ENCODE assay signal across 1 cellular context in the genomic region with DNA sequence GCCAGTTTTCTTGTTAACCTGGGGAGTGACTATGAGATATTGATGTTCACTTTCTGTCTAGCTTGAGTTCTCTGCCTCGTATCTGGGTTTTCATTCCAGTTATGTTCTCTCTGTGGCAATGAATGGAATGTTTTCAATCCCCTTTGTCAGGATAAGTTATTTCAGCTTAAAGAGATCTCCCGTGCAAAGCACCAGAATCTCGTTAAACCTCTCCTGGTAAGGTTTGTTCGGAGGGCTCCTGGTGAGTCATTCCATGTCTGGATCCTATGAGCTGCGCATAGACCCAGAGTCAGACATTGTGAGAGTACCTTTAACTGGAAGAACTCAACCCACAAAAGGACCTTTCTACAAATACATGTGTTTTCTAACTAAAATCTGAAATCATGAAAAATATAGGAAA.
TF ChIP-seq lines count a peak whose summit lies in the region.

No MANE protein-coding gene starts in this region.

TF ChIP-seq in GM23338, 12 proteins besides CTCF, POLR2A, EP300 and RAD21:
- no peak for TF ChIP-seq JUNB (IDR thresholded peaks at IDR 0.05; ENCODE audit: unreplicated experiment)
- TF ChIP-seq NANOG (IDR thresholded peaks at IDR 0.05; ENCODE audit: borderline replicate concordance): no peak
- TF ChIP-seq ZNF462 (CRISPR knock-in tag; IDR thresholded peaks at IDR 0.05): no peak
- TF ChIP-seq, protein P1, sequence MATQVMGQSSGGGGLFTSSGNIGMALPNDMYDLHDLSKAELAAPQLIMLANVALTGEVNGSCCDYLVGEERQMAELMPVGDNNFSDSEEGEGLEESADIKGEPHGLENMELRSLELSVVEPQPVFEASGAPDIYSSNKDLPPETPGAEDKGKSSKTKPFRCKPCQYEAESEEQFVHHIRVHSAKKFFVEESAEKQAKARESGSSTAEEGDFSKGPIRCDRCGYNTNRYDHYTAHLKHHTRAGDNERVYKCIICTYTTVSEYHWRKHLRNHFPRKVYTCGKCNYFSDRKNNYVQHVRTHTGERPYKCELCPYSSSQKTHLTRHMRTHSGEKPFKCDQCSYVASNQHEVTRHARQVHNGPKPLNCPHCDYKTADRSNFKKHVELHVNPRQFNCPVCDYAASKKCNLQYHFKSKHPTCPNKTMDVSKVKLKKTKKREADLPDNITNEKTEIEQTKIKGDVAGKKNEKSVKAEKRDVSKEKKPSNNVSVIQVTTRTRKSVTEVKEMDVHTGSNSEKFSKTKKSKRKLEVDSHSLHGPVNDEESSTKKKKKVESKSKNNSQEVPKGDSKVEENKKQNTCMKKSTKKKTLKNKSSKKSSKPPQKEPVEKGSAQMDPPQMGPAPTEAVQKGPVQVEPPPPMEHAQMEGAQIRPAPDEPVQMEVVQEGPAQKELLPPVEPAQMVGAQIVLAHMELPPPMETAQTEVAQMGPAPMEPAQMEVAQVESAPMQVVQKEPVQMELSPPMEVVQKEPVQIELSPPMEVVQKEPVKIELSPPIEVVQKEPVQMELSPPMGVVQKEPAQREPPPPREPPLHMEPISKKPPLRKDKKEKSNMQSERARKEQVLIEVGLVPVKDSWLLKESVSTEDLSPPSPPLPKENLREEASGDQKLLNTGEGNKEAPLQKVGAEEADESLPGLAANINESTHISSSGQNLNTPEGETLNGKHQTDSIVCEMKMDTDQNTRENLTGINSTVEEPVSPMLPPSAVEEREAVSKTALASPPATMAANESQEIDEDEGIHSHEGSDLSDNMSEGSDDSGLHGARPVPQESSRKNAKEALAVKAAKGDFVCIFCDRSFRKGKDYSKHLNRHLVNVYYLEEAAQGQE (IDR thresholded peaks at IDR 0.05; ENCODE audit: unreplicated experiment): no peak
- TF ChIP-seq EZH2 (IDR thresholded peaks at IDR 0.05; ENCODE audit: low read depth, unreplicated experiment): no peak
- no peak for TF ChIP-seq POLR2AphosphoS5 (IDR thresholded peaks at IDR 0.05; ENCODE audit: low read depth)
TF ChIP-seq in GM23338: peak in this region for 0.
